ENCODE assay signal across 14 cellular contexts in the genomic region with DNA sequence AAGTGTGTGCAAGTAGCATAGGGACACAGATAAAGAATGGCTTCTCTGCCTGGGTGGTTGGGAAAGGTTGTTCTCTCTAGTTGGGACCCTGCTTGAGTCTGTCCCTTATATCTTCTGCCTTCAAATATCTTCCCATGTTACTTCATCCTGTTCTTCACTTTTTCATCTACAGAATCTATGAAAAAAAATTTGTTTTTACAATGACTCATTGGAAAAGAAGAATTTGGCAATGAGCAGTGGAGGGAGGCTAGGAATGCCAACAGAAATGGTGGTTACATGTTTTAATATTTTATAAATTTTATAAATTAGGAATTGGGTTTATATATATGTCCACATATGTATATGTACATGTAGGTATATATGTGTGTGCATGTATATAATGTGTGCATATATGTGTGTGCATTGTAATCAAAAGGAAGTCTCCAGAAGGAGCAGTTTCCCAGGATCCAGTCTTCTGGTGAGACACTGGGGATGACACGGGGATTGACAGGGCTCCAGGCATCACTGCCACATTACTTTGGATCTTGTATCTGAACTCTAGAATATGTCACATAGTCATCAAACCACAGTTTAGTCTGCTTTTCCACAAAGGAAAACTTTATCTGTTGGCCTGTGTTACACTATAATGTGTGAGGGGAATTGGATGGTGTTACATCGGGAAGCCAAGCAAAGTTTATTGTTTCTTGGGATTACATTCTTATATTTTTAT.
A peak's percentile ranks its signal among the peaks of the same experiment; 100 is the strongest.
DNase-seq lines count a peak whose midpoint lies in the region; ATAC-seq and TF ChIP-seq lines count a peak whose summit lies in the region.
"Had no signal": no experiment of that assay in that cellular context is flagged by ENCODE, and none has a peak within 500 bp of the region (broad histone marks: within the 10 kb centered on the region; RNA-seq: fewer than 3 reads in every experiment).

No MANE protein-coding gene starts in this region.

- in situ Hi-C loops in brain microvascular endothelial cell (cut with HindIII; ENCODE audit: low pct_ligation_motif_present, low sequenced_read_pairs), result no loop called here

- TF ChIP-seq CTCF in AG10803 (conservative IDR thresholded peaks at IDR 0.05; ENCODE audit: low read length) (no peak), brain microvascular endothelial cell (IDR thresholded peaks at IDR 0.05; ENCODE audit: low read depth, low read length, missing control alignments) (no peak)

- H3K36me3 Mint-ChIP-seq in IgD-negative memory B cell, result peaks cover 1% of the 10 kb centered on the region
- no peaks in the 10 kb centered on the region for H3K36me3 Mint-ChIP-seq in activated T-cell treated with anti-CD3 and anti-CD28 coated beads, Interleukin-2, amount 50 U/mL, for 72 hours (ENCODE audit: insufficient read depth in 2 of 2)

- H3K4me3 ChIP-seq in AG10803 (ENCODE audit: low read length) (no peak overlapping the region), brain microvascular endothelial cell (ENCODE audit: low read depth, low read length) (no peak overlapping the region)
- H3K4me3 ChIP-seq: HAP-1, lung had no signal

- ATAC-seq in activated T-cell treated with anti-CD3 and anti-CD28 coated beads, Interleukin-2, amount 50 U/mL, for 72 hours (replicated peaks in 1 of 2), result no peak
- ATAC-seq in HG03025 (IDR thresholded peaks at IDR 0.05; ENCODE audit: low FRiP score, unreplicated experiment) (no peak), HG03378 (IDR thresholded peaks at IDR 0.05; ENCODE audit: unreplicated experiment) (no peak)

- no peaks in the 10 kb centered on the region for H3K27me3 Mint-ChIP-seq in IgD-negative memory B cell
- no peaks in the 10 kb centered on the region for H3K27me3 Mint-ChIP-seq in activated T-cell treated with anti-CD3 and anti-CD28 coated beads, Interleukin-2, amount 50 U/mL, for 72 hours (ENCODE audit: low read depth)
- H3K27me3 Mint-ChIP-seq: activated CD4-positive, alpha-beta memory T cell treated with anti-CD3 and anti-CD28 coated beads, Interleukin-2, amount 10 ng/mL, durations not matched to agents 7 days and 5 days had no signal

- peak overlapping the region in 2 of 3 donors; percentile 37 for H3K27ac Mint-ChIP-seq in IgD-negative memory B cell
- no peak overlapping the region for H3K27ac Mint-ChIP-seq in activated T-cell treated with anti-CD3 and anti-CD28 coated beads, Interleukin-2, amount 50 U/mL, for 72 hours
- H3K27ac Mint-ChIP-seq: activated CD4-positive, alpha-beta memory T cell treated with anti-CD3 and anti-CD28 coated beads, Interleukin-2, amount 10 ng/mL, durations not matched to agents 7 days and 5 days; nephron progenitor cell had no signal

- no peaks in the 10 kb centered on the region for H3K36me3 ChIP-seq in brain microvascular endothelial cell (replicated peaks)
- H3K36me3 ChIP-seq: HAP-1 had no signal

- H3K27ac ChIP-seq in brain microvascular endothelial cell, result peak overlapping the region; percentile 83
- H3K27ac ChIP-seq: VCaP had no signal

- DNase-seq in AG10803 (ENCODE audit: low read depth) (peak; percentile 55), brain microvascular endothelial cell (peak; percentile 63), kidney glomerular epithelial cell (lab: John Stamatoyannopoulos, UW) (peak; percentile 36)
- no peak for DNase-seq in activated T-cell treated with anti-CD3 and anti-CD28 coated beads, Interleukin-2, amount 50 U/mL, for 72 hours
- DNase-seq in effector CD4-positive, alpha-beta T cell, result no peak
- DNase-seq: activated CD4-positive, alpha-beta memory T cell treated with anti-CD3 and anti-CD28 coated beads, Interleukin-2, amount 10 ng/mL, durations not matched to agents 7 days and 5 days; NCI-H1048; nephron progenitor cell had no signal

- no peaks in the 10 kb centered on the region for H3K27me3 ChIP-seq in brain microvascular endothelial cell (replicated peaks)

- H3K9me3 Mint-ChIP-seq in IgD-negative memory B cell, result no peaks in the 10 kb centered on the region
- no peaks in the 10 kb centered on the region for H3K9me3 Mint-ChIP-seq in activated T-cell treated with anti-CD3 and anti-CD28 coated beads, Interleukin-2, amount 50 U/mL, for 72 hours
- H3K9me3 Mint-ChIP-seq: activated CD4-positive, alpha-beta memory T cell treated with anti-CD3 and anti-CD28 coated beads, Interleukin-2, amount 10 ng/mL, durations not matched to agents 7 days and 5 days; nephron progenitor cell had no signal

- H3K4me1 Mint-ChIP-seq in IgD-negative memory B cell, result peaks cover 43 to 62% (median 54%) of the 10 kb centered on the region in 3 donors
- H3K4me1 Mint-ChIP-seq in activated T-cell treated with anti-CD3 and anti-CD28 coated beads, Interleukin-2, amount 50 U/mL, for 72 hours (ENCODE audit: low read depth), result peaks cover 85% of the 10 kb centered on the region

- H3K4me3 Mint-ChIP-seq in IgD-negative memory B cell, result no peak overlapping the region
- no peak overlapping the region for H3K4me3 Mint-ChIP-seq in activated T-cell treated with anti-CD3 and anti-CD28 coated beads, Interleukin-2, amount 50 U/mL, for 72 hours
- H3K4me3 Mint-ChIP-seq: activated CD4-positive, alpha-beta memory T cell treated with anti-CD3 and anti-CD28 coated beads, Interleukin-2, amount 10 ng/mL, durations not matched to agents 7 days and 5 days; nephron progenitor cell had no signal

Comparison
In these comparisons a context has a peak if more than half of its experiments do, and no peak if none do; other contexts are left out.
1. DNase-seq: peak in AG10803 (single experiment), brain microvascular endothelial cell (single experiment) and kidney glomerular epithelial cell (single experiment); none in activated T-cell treated with anti-CD3 and anti-CD28 coated beads, Interleukin-2, amount 50 U/mL, for 72 hours (0 of 2) and effector CD4-positive, alpha-beta T cell (single experiment).